Comparison of ENCODE assay signal across 18 cellular contexts in the genomic region with DNA sequence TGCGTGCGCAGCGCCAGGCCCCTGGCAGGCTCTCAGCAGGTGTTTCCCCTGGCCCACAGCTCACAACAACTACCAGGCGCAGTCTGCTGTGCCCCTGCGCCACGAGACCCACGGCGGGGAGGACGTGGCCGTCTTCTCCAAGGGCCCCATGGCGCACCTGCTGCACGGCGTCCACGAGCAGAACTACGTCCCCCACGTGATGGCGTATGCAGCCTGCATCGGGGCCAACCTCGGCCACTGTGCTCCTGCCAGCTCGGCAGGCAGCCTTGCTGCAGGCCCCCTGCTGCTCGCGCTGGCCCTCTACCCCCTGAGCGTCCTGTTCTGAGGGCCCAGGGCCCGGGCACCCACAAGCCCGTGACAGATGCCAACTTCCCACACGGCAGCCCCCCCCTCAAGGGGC.
DNase-seq lines count a peak whose midpoint lies in the region; ATAC-seq, FAIRE-seq and TF ChIP-seq lines count a peak whose summit lies in the region.
"Had no signal": no experiment of that assay in that cellular context is flagged by ENCODE, and none has a peak within 500 bp of the region (broad histone marks: within the 10 kb centered on the region; RNA-seq: fewer than 3 reads in every experiment).

No MANE protein-coding gene starts in this region.

- H3K4me1 ChIP-seq in K562 (replicated peaks in 1 of 2; ENCODE audit: control insufficient read depth in 2 of 2, insufficient read depth in 2 of 2, low read length in 2 of 2) (peaks cover 4 to 20% of the 10 kb centered on the region in 2 experiments; a peak in 4 of 5 replicates), neuronal stem cell (ENCODE audit: control insufficient read depth in 2 of 2, insufficient read depth in 1 of 2, low read depth in 1 of 2, low read length in 2 of 2) (peaks cover 10 to 19% of the 10 kb centered on the region in 2 donors)
- no peaks in the 10 kb centered on the region for H3K4me1 ChIP-seq in CD8-positive, alpha-beta memory T cell (ENCODE audit: insufficient read depth, low read length)
- H3K4me1 ChIP-seq: Caco-2 had no signal

- TF ChIP-seq CTCF in K562 (IDR thresholded peaks at IDR 0.05 in 2 of 3, conservative IDR thresholded peaks at IDR 0.05 in 1 of 3; ENCODE audit: insufficient read depth in 2 of 3, low read depth in 1 of 3, low read length in 3 of 3), result 0 out of 6 replicates have a peak, but pooled peaks of 2 of the 3 experiments have one; percentile 2 to 3
- TF ChIP-seq CTCF in D721Med (IDR thresholded peaks at IDR 0.05; ENCODE audit: insufficient read depth, missing control alignments), result no peak

- H2BK120ac ChIP-seq in neuronal stem cell (ENCODE audit: low read depth, low read length), result no peak overlapping the region

- peak overlapping the region in 1 of 2 experiments; percentile 64; a peak in 1 of 4 replicates for H3K9ac ChIP-seq in K562 (ENCODE audit: insufficient read depth in 1 of 2, low read depth in 2 of 2, low read length in 2 of 2)
- peak overlapping the region; percentile 30 for H3K9ac ChIP-seq in neuronal stem cell (ENCODE audit: low read depth, low read length, poor library complexity)
- H3K9ac ChIP-seq: GM23248 had no signal

- ATAC-seq in K562, result no peak
- ATAC-seq: GM12878, HCT116 had no signal

- no peak overlapping the region for H2BK5ac ChIP-seq in neuronal stem cell (ENCODE audit: low read length)

- no peak overlapping the region for H4K91ac ChIP-seq in neuronal stem cell (ENCODE audit: low read depth, low read length, poor library complexity)

- peak; percentile 68 for DNase-seq in H7
- no peak for DNase-seq in K562 (ENCODE audit: extremely low read depth in 1 of 4, low spot score in 3 of 4)
- DNase-seq in neuronal stem cell (ENCODE audit: low spot score), result no peak
- DNase-seq in D721Med (ENCODE audit: insufficient read length, low spot score), result no peak
- no peak for DNase-seq in CD8-positive, alpha-beta memory T cell
- DNase-seq in HUDEP-2 (lab: John Stamatoyannopoulos, UW; ENCODE audit: unreplicated experiment in 76 of 76), result no peak
- DNase-seq: Caco-2; CD4-positive, alpha-beta memory T cell; DMS 273 treated with DMSO at 0.1 percent for 48 hours; DMS79; EL; GDM1; GM23248; H9 had no signal

- peak overlapping the region; percentile 88 for H2BK12ac ChIP-seq in neuronal stem cell (ENCODE audit: low read length)

- H2AK5ac ChIP-seq in neuronal stem cell (ENCODE audit: low read depth, low read length), result peak overlapping the region; percentile 66

- H3K27me3 ChIP-seq in H7 (ENCODE audit: control insufficient read depth, insufficient read depth, low read length), result no peaks in the 10 kb centered on the region
- H3K27me3 ChIP-seq in K562 (ENCODE audit: control insufficient read depth in 2 of 2, insufficient read depth in 2 of 2, low read length in 2 of 2), result peaks cover 9 to 37% of the 10 kb centered on the region in 2 experiments; a peak in 4 of 5 replicates
- peaks cover 0 to 8% (median 0%) of the 10 kb centered on the region in 3 experiments for H3K27me3 ChIP-seq in neuronal stem cell (ENCODE audit: control insufficient read depth in 3 of 3, insufficient read depth in 3 of 3, low read depth in 1 of 3, low read length in 3 of 3)
- no peaks in the 10 kb centered on the region for H3K27me3 ChIP-seq in CD8-positive, alpha-beta memory T cell (ENCODE audit: insufficient read depth, low read length, poor library complexity, severe bottlenecking)

- H3K79me2 ChIP-seq in K562 (ENCODE audit: control insufficient read depth, insufficient read depth, low read length), result no peaks in the 10 kb centered on the region

- peak overlapping the region; percentile 98 for H3K23ac ChIP-seq in neuronal stem cell (ENCODE audit: low read depth, low read length, poor library complexity)

- no peaks in the 10 kb centered on the region for H3K4me1 Mint-ChIP-seq in CD8-positive, alpha-beta memory T cell
- H3K4me1 Mint-ChIP-seq: CD4-positive, alpha-beta memory T cell had no signal

- no peaks in the 10 kb centered on the region for H3K36me3 Mint-ChIP-seq in CD8-positive, alpha-beta memory T cell
- H3K36me3 Mint-ChIP-seq: CD4-positive, alpha-beta memory T cell had no signal

- 14% methylated on average over 26 of the region's 26 CpGs for WGBS in K562 (ENCODE audit: insufficient coverage, low coverage, missing lambda C conversion rate)
- WGBS in neuronal stem cell (ENCODE audit: extremely low coverage in 2 of 2, insufficient read length in 2 of 2, insufficient replicate concordance in 1 of 2), 2 donors, result no CpG with 5 or more reads among the region's 26 CpGs

- no peak overlapping the region for H2BK15ac ChIP-seq in neuronal stem cell (ENCODE audit: low read length)

- no peaks in the 10 kb centered on the region for H3K9me3 Mint-ChIP-seq in CD8-positive, alpha-beta memory T cell
- H3K9me3 Mint-ChIP-seq: CD4-positive, alpha-beta memory T cell; H9 had no signal

- no peak for TF ChIP-seq POLR2A in K562 (conservative IDR thresholded peaks at IDR 0.05)

- peak in 1 of 2 experiments; percentile 38; a peak in 2 of 4 replicates for TF ChIP-seq RAD21 in K562 (CRISPR knock-in tag; conservative IDR thresholded peaks at IDR 0.05 in 1 of 2, IDR thresholded peaks at IDR 0.05 in 1 of 2)

- peaks cover 6 to 23% of the 10 kb centered on the region in 2 donors for H3K27me3 Mint-ChIP-seq in CD8-positive, alpha-beta memory T cell

- no peaks in the 10 kb centered on the region for H3K79me1 ChIP-seq in neuronal stem cell (ENCODE audit: low read depth, low read length)

- CTCF ChIA-PET in K562 (lab: Yijun Ruan, JAX; ENCODE audit: low intra/inter-chr PET ratio), result no interaction called here
- CTCF ChIA-PET in CD8-positive, alpha-beta memory T cell (lab: Charles Lee), result no interaction called here

- FAIRE-seq in K562 (lab: Jason Lieb, UNC), result no peak
- no peak for FAIRE-seq in D721Med (lab: Jason Lieb, UNC)
- FAIRE-seq: GM12878, GM19239, H1 had no signal

- H3K9me1 ChIP-seq in K562 (ENCODE audit: control insufficient read depth, insufficient read depth, low read length), result no peaks in the 10 kb centered on the region

- H3K4me2 ChIP-seq in K562 (ENCODE audit: insufficient read depth, low read length), result no peak overlapping the region
- no peak overlapping the region for H3K4me2 ChIP-seq in neuronal stem cell (ENCODE audit: insufficient read depth, low read length, poor library complexity, severe bottlenecking)

- H3K4me3 Mint-ChIP-seq in CD8-positive, alpha-beta memory T cell, result no peak overlapping the region
- H3K4me3 Mint-ChIP-seq: H9 had no signal

- peak overlapping the region; percentile 75 for H4K8ac ChIP-seq in neuronal stem cell (ENCODE audit: low read depth, low read length)

- no peak for TF ChIP-seq EP300 in K562 (IDR thresholded peaks at IDR 0.05; ENCODE audit: low read length)

- POLR2A ChIA-PET in K562 (lab: Yijun Ruan, JAX), result interaction anchor here (0.6 to 1.5 kb wide), 3 partner anchors 8 to 29 kb away, joined by 3 read pairs; no protein-coding TSS in a partner anchor
- POLR2A ChIA-PET in CD8-positive, alpha-beta memory T cell (lab: Charles Lee), result no interaction called here

- peak overlapping the region; percentile 39 for H3K18ac ChIP-seq in neuronal stem cell (ENCODE audit: low read length)

- H3K9me3 ChIP-seq in K562 (replicated peaks; ENCODE audit: control insufficient read depth, insufficient read depth, low read depth, low read length) (no peaks in the 10 kb centered on the region), neuronal stem cell (replicated peaks in 1 of 2; ENCODE audit: control insufficient read depth in 2 of 2, insufficient read depth in 1 of 2, low read depth in 1 of 2, low read length in 2 of 2) (no peaks in the 10 kb centered on the region)
- H3K9me3 ChIP-seq in CD8-positive, alpha-beta memory T cell (ENCODE audit: low read length), result no peaks in the 10 kb centered on the region
- H3K9me3 ChIP-seq: Caco-2 had no signal

- H2AFZ ChIP-seq in K562 (ENCODE audit: low read depth, low read length) (no peak overlapping the region), neuronal stem cell (ENCODE audit: low read length) (no peak overlapping the region)
- H2AFZ ChIP-seq: GM23248 had no signal

- H3K14ac ChIP-seq in neuronal stem cell (ENCODE audit: low read length), result peak overlapping the region; percentile 75

- H3K4ac ChIP-seq in neuronal stem cell (ENCODE audit: low read length), result peak overlapping the region; percentile 94

- H3K36me3 ChIP-seq in H7 (replicated peaks; ENCODE audit: control insufficient read depth, insufficient read depth, low read length) (no peaks in the 10 kb centered on the region), K562 (ENCODE audit: control insufficient read depth, insufficient read depth, low read length) (no peaks in the 10 kb centered on the region), neuronal stem cell (replicated peaks in 1 of 2; ENCODE audit: control insufficient read depth in 2 of 2, insufficient read depth in 2 of 2, low read length in 2 of 2) (peaks cover 0 to 4% of the 10 kb centered on the region in 2 donors)
- no peaks in the 10 kb centered on the region for H3K36me3 ChIP-seq in CD8-positive, alpha-beta memory T cell (ENCODE audit: insufficient read depth, low read length)

- no peak overlapping the region for H3K27ac Mint-ChIP-seq in CD8-positive, alpha-beta memory T cell
- H3K27ac Mint-ChIP-seq: CD4-positive, alpha-beta memory T cell had no signal

- no TSS peak for BruUV-seq in K562 (replicated peaks; lab: Mats Ljungman, UMichigan)

- H3K27ac ChIP-seq in K562 (ENCODE audit: extremely low read depth, low read depth, low read length) (no peak overlapping the region), neuronal stem cell (replicated peaks; ENCODE audit: low read length) (no peak overlapping the region)
- no peak overlapping the region for H3K27ac ChIP-seq in CD8-positive, alpha-beta memory T cell (ENCODE audit: low read depth, low read length)
- H3K27ac ChIP-seq: GM23248 had no signal

- in situ Hi-C loops in K562 (cut with MboI), result no loop called here

- no peak overlapping the region for H3K4me3 ChIP-seq in H7 (ENCODE audit: insufficient read depth, low read depth, low read length)
- H3K4me3 ChIP-seq in K562, result no peak overlapping the region
- H3K4me3 ChIP-seq in neuronal stem cell (ENCODE audit: low read length in 2 of 2), result no peak overlapping the region
- no peak overlapping the region for H3K4me3 ChIP-seq in CD8-positive, alpha-beta memory T cell (ENCODE audit: low read length)
- H3K4me3 ChIP-seq: GM12878, GM23248 had no signal

- H4K20me1 ChIP-seq in K562 (replicated peaks; ENCODE audit: control insufficient read depth, insufficient read depth, low read length), result peaks cover 4% of the 10 kb centered on the region; the same call in 1 of the 2 replicates

- intact Hi-C loops in K562 (cut with micrococcal nuclease), result loop anchor here (10.0 kb wide), 1 partner anchor 203 kb away; no protein-coding TSS in a partner anchor
